ENCODE assay signal across 6 cellular contexts in the genomic region with DNA sequence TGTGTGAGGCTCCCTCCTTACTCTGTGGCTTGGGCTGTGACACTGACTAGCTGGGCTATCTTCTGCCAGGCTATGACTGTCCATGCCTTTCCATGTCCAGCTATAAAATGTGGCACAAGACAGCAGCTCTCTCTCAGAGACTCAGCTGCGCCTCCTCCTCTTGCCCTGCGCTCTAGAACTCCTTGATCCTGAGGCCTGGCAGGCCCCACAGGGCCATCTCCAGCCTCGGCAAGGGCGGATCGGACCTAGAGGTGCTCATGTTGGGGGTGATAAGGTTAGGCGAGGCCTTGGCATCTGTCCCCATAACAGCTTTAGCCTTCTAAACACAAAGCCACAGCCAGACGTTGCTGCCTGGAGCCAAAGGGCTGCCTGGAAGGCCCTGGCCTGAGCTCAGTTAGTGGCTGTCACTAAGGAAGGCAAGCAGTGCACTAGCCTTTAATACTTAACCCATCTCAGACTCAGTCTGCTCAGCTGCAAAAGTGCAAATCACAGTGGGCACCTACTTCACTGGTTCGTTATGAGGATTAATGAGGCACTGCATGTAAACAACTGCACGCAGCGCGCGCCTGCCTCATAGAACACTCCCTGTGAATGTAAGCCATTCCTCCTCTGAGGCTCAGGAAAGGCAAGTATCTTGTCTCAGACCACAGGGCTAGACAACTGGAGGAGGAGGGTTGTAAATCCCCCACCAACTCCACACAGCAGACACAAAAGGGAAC. TPM values are rescaled to one million over a fixed set of nuclear protein-coding genes. Genes with fewer than 3 reads are reported as not detected.
A peak's percentile ranks its signal among the peaks of the same experiment; 100 is the strongest.
DNase-seq lines count a peak whose midpoint lies in the region; ATAC-seq and TF ChIP-seq lines count a peak whose summit lies in the region.

No MANE protein-coding gene starts in this region.

- H3K27ac Mint-ChIP-seq in MCF 10A (ENCODE audit: low read depth, unreplicated experiment) (peak overlapping the region; percentile 87), neural crest cell (ENCODE audit: unreplicated experiment) (peak overlapping the region; percentile 95)

- TF ChIP-seq CTCF in LNCaP clone FGC (IDR thresholded peaks at IDR 0.05; ENCODE audit: control insufficient read depth, extremely low read depth, insufficient read depth) (no peak), MCF 10A (IDR thresholded peaks at IDR 0.05; ENCODE audit: unreplicated experiment) (no peak), neural crest cell (conservative IDR thresholded peaks at IDR 0.05) (no peak)

- H3K4me3 Mint-ChIP-seq in MCF 10A (ENCODE audit: unreplicated experiment): peak overlapping the region; percentile 96
- H3K4me3 Mint-ChIP-seq in neural crest cell: peak overlapping the region; percentile 98

- no peaks in the 10 kb centered on the region for H3K9me3 Mint-ChIP-seq in MCF 10A (ENCODE audit: unreplicated experiment)
- no peaks in the 10 kb centered on the region for H3K9me3 Mint-ChIP-seq in neural crest cell

- DNase-seq in LNCaP clone FGC (ENCODE audit: low read depth) (no peak), MCF 10A (ENCODE audit: unreplicated experiment) (no peak), neural crest cell (ENCODE audit: low read depth, low spot score) (no peak), NCI-H1436 (lab: John Stamatoyannopoulos, UW) (no peak), NCI-H446 treated with DMSO at 0.1 percent for 48 hours (lab: John Stamatoyannopoulos, UW) (no peak)

- H3K4me1 Mint-ChIP-seq in MCF 10A (ENCODE audit: insufficient read depth, unreplicated experiment) (peaks cover 45% of the 10 kb centered on the region), neural crest cell (peaks cover 50% of the 10 kb centered on the region)

- H3K27me3 Mint-ChIP-seq in MCF 10A (ENCODE audit: insufficient read depth, unreplicated experiment) (no peaks in the 10 kb centered on the region), neural crest cell (ENCODE audit: low read depth) (no peaks in the 10 kb centered on the region)

- CTCF ChIA-PET in MCF 10A (lab: Yijun Ruan, JAX): interaction anchor here (0.6 to 1.2 kb wide), 4 partner anchors 9 to 1910 kb away, joined by 3 to 5 read pairs (median 4); no protein-coding TSS in a partner anchor

- H3K36me3 Mint-ChIP-seq in MCF 10A (ENCODE audit: insufficient read depth, unreplicated experiment) (peaks cover 18% of the 10 kb centered on the region), neural crest cell (ENCODE audit: low read depth) (peaks cover 3% of the 10 kb centered on the region)

- ATAC-seq in GM21367 (IDR thresholded peaks at IDR 0.05; ENCODE audit: unreplicated experiment): no peak

- intact Hi-C loops in MCF 10A (cut with micrococcal nuclease): no loop called here

- BruUV-seq in MCF 10A (replicated peaks; lab: Mats Ljungman, UMichigan): no TSS peak

- peak overlapping the region; percentile 100 for H3K4me3 ChIP-seq in LNCaP clone FGC (ENCODE audit: low read depth, low read length)

- POLR2A ChIA-PET in MCF 10A (lab: Yijun Ruan, JAX): interaction anchor here (0.7 to 4.2 kb wide), 15 partner anchors 9 to 541 kb away, joined by 3 to 31 read pairs (median 5); a partner anchor contains a TSS

RNA-seq across cellular contexts. Expression of a gene that starts 1.2 kb away (rescaled TPM):
- total RNA-seq in MCF 10A (2022) (47.0 and 48.4 TPM in 2 replicates), neural crest cell (94.9 and 103 TPM in 2 replicates)

RNA-seq across cellular contexts. Expression of a gene that starts 2.0 kb away (rescaled TPM):
- 90.9 and 94.6 TPM in 2 replicates for total RNA-seq in MCF 10A (2022)
- 151 and 159 TPM in 2 replicates for total RNA-seq in neural crest cell

RNA-seq across cellular contexts. Expression of a gene that starts 39.1 kb away (rescaled TPM):
- total RNA-seq in MCF 10A (2022): 2.6 and 3.2 TPM in 2 replicates
- 15.4 and 16.7 TPM in 2 replicates for total RNA-seq in neural crest cell

RNA-seq across cellular contexts. Expression of a gene that starts 49.2 kb away (rescaled TPM):
- total RNA-seq in MCF 10A (2022) (0.63 and 0.76 TPM in 2 replicates), neural crest cell (1.4 and 3.3 TPM in 2 replicates)

RNA-seq across cellular contexts. Expression of a gene that starts 58.6 kb away (rescaled TPM):
- not detected in 2 replicates for total RNA-seq in MCF 10A (2022)
- 0.20 TPM in 1 of 2 replicates, not detected in the other for total RNA-seq in neural crest cell
